ENCODE assay signal across 8 cellular contexts in genomic region chr1:116910379-116911165, GRCh38. TPM values are rescaled to one million over a fixed set of nuclear protein-coding genes. Genes with fewer than 3 reads are reported as not detected.
DNase-seq lines count a peak whose midpoint lies in the region; ATAC-seq lines count a peak whose summit lies in the region.

No MANE protein-coding gene starts in this region.

- ATAC-seq in HG03354 (IDR thresholded peaks at IDR 0.05; ENCODE audit: poor library complexity, severe bottlenecking, unreplicated experiment): no peak

- peak; percentile 24 for DNase-seq in DMS153 treated with DMSO at 0.1 percent for 48 hours (lab: John Stamatoyannopoulos, UW; ENCODE audit: unreplicated experiment)
- DNase-seq in DMS153 (lab: John Stamatoyannopoulos, UW): no peak
- peak; percentile 21 for DNase-seq in SK-MEL-5 (ENCODE audit: low read depth, low spot score)
- peak; percentile 76 for DNase-seq in astrocyte of the hippocampus (ENCODE audit: low read depth, low spot score)
- DNase-seq in iris pigment epithelial cell (ENCODE audit: low read depth): peak; percentile 8
- peak; percentile 57 to 58 for DNase-seq in stimulated activated CD4-positive, alpha-beta T cell treated with anti-CD3 and anti-CD28 coated beads, Interleukin-2, amount 100 ng/mL, for 24 hours
- no peak for DNase-seq in SIG-M5 (lab: John Stamatoyannopoulos, UW)

- in situ Hi-C loops in SK-MEL-5 (cut with HindIII; ENCODE audit: low pct_unique_long_range_greater_than_20kb, low sequenced_read_pairs): no loop called here

RNA-seq across cellular contexts. Expression of gene PTGFRN, which starts 0.9 kb away (rescaled TPM):
- 28.4 and 36.3 TPM in 2 replicates for total RNA-seq in SK-MEL-5 (2014; rRNA removed; shearing (Covaris generic))
- 34.9 and 40.0 TPM in 2 replicates for polyA plus RNA-seq in SK-MEL-5 (2015; cell fraction: cytosol; rRNA removed)
- 10.5 and 23.5 TPM in 2 replicates for polyA plus RNA-seq in SK-MEL-5 (2015; cell fraction: nucleus; rRNA removed)

Comparison
In these comparisons a context has a peak if more than half of its experiments do, and no peak if none do; other contexts are left out.
1. DNase-seq: peak in DMS153 treated with DMSO at 0.1 percent for 48 hours (single experiment), SK-MEL-5 (single experiment), astrocyte of the hippocampus (single experiment), iris pigment epithelial cell (single experiment) and stimulated activated CD4-positive, alpha-beta T cell treated with anti-CD3 and anti-CD28 coated beads, Interleukin-2, amount 100 ng/mL, for 24 hours (2 of 2); none in DMS153 (single experiment) and SIG-M5 (single experiment).